8 cellular contexts compared by ENCODE assay signal in the genomic region with DNA sequence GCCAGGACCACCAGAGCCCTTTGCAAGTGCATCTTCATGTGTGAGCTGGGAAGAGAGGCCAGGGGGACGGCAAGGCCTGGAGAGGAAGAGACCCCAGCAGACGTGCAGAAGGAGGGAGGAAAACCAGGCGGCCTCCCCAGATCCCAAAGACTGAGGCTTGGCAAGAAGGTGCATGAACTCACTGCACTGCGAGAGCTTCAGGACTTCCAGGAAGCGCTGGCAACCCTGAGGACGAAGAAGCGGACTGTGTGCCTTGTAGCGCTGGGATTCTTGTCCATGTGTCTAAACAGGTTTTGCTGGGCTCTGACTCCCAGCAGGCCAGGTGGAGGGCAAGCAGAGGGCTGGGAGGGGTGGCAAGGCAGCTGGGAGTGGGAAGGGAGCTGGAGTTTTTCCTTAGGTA. TPM values are rescaled to one million over a fixed set of nuclear protein-coding genes. Genes with fewer than 3 reads are reported as not detected.
A peak's percentile ranks its signal among the peaks of the same experiment; 100 is the strongest.
DNase-seq lines count a peak whose midpoint lies in the region; ATAC-seq lines count a peak whose summit lies in the region.

No MANE protein-coding gene starts in this region.

- no peak overlapping the region for H3K27ac Mint-ChIP-seq in activated naive CD8-positive, alpha-beta T cell
- peak overlapping the region in 5 of 6 donors; percentile 66 to 100 (median 95) for H3K27ac Mint-ChIP-seq in immature natural killer cell
- no peak overlapping the region for H3K27ac Mint-ChIP-seq in stimulated activated naive CD8-positive, alpha-beta T cell treated with anti-CD3 and anti-CD28 coated beads, Interleukin-15, amount 100 ng/mL, for 72 hours

- DNase-seq in SHP77 (lab: John Stamatoyannopoulos, UW), result peak; percentile 4 to 31
- no peak for DNase-seq in SHP77 treated with DMSO at 0.1 percent for 48 hours (lab: John Stamatoyannopoulos, UW)
- no peak for DNase-seq in immature natural killer cell
- no peak for DNase-seq in stimulated activated naive CD8-positive, alpha-beta T cell treated with anti-CD3 and anti-CD28 coated beads, Interleukin-15, amount 100 ng/mL, for 72 hours
- no peak for DNase-seq in NCI-H774 (lab: John Stamatoyannopoulos, UW)

- H3K9me3 Mint-ChIP-seq in activated naive CD8-positive, alpha-beta T cell (ENCODE audit: low read depth), result no peaks in the 10 kb centered on the region
- no peaks in the 10 kb centered on the region for H3K9me3 Mint-ChIP-seq in immature natural killer cell
- H3K9me3 Mint-ChIP-seq in stimulated activated naive CD8-positive, alpha-beta T cell treated with anti-CD3 and anti-CD28 coated beads, Interleukin-15, amount 100 ng/mL, for 72 hours, result no peaks in the 10 kb centered on the region

- no peaks in the 10 kb centered on the region for H3K27me3 Mint-ChIP-seq in activated naive CD8-positive, alpha-beta T cell
- peaks cover 7 to 14% (median 12%) of the 10 kb centered on the region in 3 donors for H3K27me3 Mint-ChIP-seq in immature natural killer cell (ENCODE audit: low read depth in 3 of 3)
- H3K27me3 Mint-ChIP-seq in stimulated activated naive CD8-positive, alpha-beta T cell treated with anti-CD3 and anti-CD28 coated beads, Interleukin-15, amount 100 ng/mL, for 72 hours, result no peaks in the 10 kb centered on the region

- no peak for ATAC-seq in stimulated activated naive CD8-positive, alpha-beta T cell treated with anti-CD3 and anti-CD28 coated beads, Interleukin-15, amount 100 ng/mL, for 72 hours
- ATAC-seq in GM19455 (IDR thresholded peaks at IDR 0.05; ENCODE audit: unreplicated experiment) (no peak), GM18520 (IDR thresholded peaks at IDR 0.05; ENCODE audit: unreplicated experiment) (no peak)

- H3K4me1 Mint-ChIP-seq in activated naive CD8-positive, alpha-beta T cell (ENCODE audit: low read depth), result peaks cover 38% of the 10 kb centered on the region
- peaks cover 35 to 41% of the 10 kb centered on the region in 2 donors for H3K4me1 Mint-ChIP-seq in immature natural killer cell
- peaks cover 50% of the 10 kb centered on the region for H3K4me1 Mint-ChIP-seq in stimulated activated naive CD8-positive, alpha-beta T cell treated with anti-CD3 and anti-CD28 coated beads, Interleukin-15, amount 100 ng/mL, for 72 hours

- no peaks in the 10 kb centered on the region for H3K36me3 Mint-ChIP-seq in activated naive CD8-positive, alpha-beta T cell
- no peaks in the 10 kb centered on the region for H3K36me3 Mint-ChIP-seq in immature natural killer cell

- peak overlapping the region; percentile 91 for H3K4me3 Mint-ChIP-seq in activated naive CD8-positive, alpha-beta T cell
- peak overlapping the region; percentile 87 to 96 (median 91) for H3K4me3 Mint-ChIP-seq in immature natural killer cell
- peak overlapping the region; percentile 82 to 89 for H3K4me3 Mint-ChIP-seq in stimulated activated naive CD8-positive, alpha-beta T cell treated with anti-CD3 and anti-CD28 coated beads, Interleukin-15, amount 100 ng/mL, for 72 hours

RNA-seq across cellular contexts. Expression of a gene that starts 0.9 kb away (rescaled TPM):
- under 1 TPM in 2 of 3 donors, not detected in 1; 0.39 to 0.46 TPM for polyA plus RNA-seq in immature natural killer cell

RNA-seq across cellular contexts. Expression of a gene that starts 4.7 kb away (rescaled TPM):
- 10 to 100 TPM; 16.5 to 24.4 (median 16.7) TPM for polyA plus RNA-seq in immature natural killer cell

Comparison
In these comparisons a context has a peak if more than half of its experiments do, and no peak if none do; other contexts are left out.
1. DNase-seq: peak in SHP77 (2 of 2); none in SHP77 treated with DMSO at 0.1 percent for 48 hours (single experiment), immature natural killer cell (0 of 3), stimulated activated naive CD8-positive, alpha-beta T cell treated with anti-CD3 and anti-CD28 coated beads, Interleukin-15, amount 100 ng/mL, for 72 hours (0 of 2) and NCI-H774 (single experiment).
2. H3K27ac Mint-ChIP-seq: peak in immature natural killer cell (5 of 6); none in activated naive CD8-positive, alpha-beta T cell (single experiment) and stimulated activated naive CD8-positive, alpha-beta T cell treated with anti-CD3 and anti-CD28 coated beads, Interleukin-15, amount 100 ng/mL, for 72 hours (0 of 2).
3. Peak in every context shown above with its lines, with median percentiles within 50 percentile points of each other: H3K4me3 Mint-ChIP-seq.